ENCODE assay signal across 14 cellular contexts in genomic region chr1:53381790-53382401, GRCh38. TPM values are rescaled to one million over a fixed set of nuclear protein-coding genes. Genes with fewer than 3 reads are reported as not detected.
DNase-seq lines count a peak whose midpoint lies in the region; ATAC-seq, FAIRE-seq and TF ChIP-seq lines count a peak whose summit lies in the region.
"Had no signal": no experiment of that assay in that cellular context is flagged by ENCODE, and none has a peak within 500 bp of the region (broad histone marks: within the 10 kb centered on the region; RNA-seq: fewer than 3 reads in every experiment).

No MANE protein-coding gene starts in this region.

- H3K4me3 ChIP-seq in MG63 (no peak overlapping the region), bronchial epithelial cell (ENCODE audit: low read depth, low read length) (no peak overlapping the region)
- H3K4me3 ChIP-seq: ascending aorta had no signal

- H3K9me3 Mint-ChIP-seq in Calu3 (ENCODE audit: low read depth, unreplicated experiment): peaks cover 3% of the 10 kb centered on the region
- peaks cover 0 to 2% (median 0%) of the 10 kb centered on the region in 6 donors for H3K9me3 Mint-ChIP-seq in immature natural killer cell
- H3K9me3 Mint-ChIP-seq: mesothelial cell of epicardium had no signal

- no TSS peak for BruUV-seq in Calu3 (replicated peaks; lab: Mats Ljungman, UMichigan)

- ATAC-seq in HG03521 (IDR thresholded peaks at IDR 0.05; ENCODE audit: unreplicated experiment): no peak
- ATAC-seq: T-helper 17 cell had no signal

- no peak for FAIRE-seq in bronchial epithelial cell (lab: Jason Lieb, UNC)

- H3K4me3 Mint-ChIP-seq in Calu3 (ENCODE audit: low read depth, unreplicated experiment) (no peak overlapping the region), immature natural killer cell (no peak overlapping the region)
- H3K4me3 Mint-ChIP-seq: mesothelial cell of epicardium, T-helper 17 cell had no signal

- intact Hi-C loops in Calu3 (cut with micrococcal nuclease; ENCODE audit: unreplicated experiment): no loop called here

- no peaks in the 10 kb centered on the region; the same call in 1 of the 2 replicates for H3K9me3 ChIP-seq in MG63
- H3K9me3 ChIP-seq: ascending aorta had no signal

- CTCF ChIA-PET in Calu3 (lab: Charles Lee): interaction anchor here (0.5 kb wide), 1 partner anchor 647 kb away, joined by 4 read pairs; no protein-coding TSS in a partner anchor

- DNase-seq in Calu3 (peak; percentile 22), MG63 (peak; percentile 30), bronchial epithelial cell (ENCODE audit: low read depth) (peak; percentile 93), lung microvascular endothelial cell (ENCODE audit: low read depth in 2 of 2) (peak; percentile 19 to 75), islet precursor cell (no peak), immature natural killer cell (no peak)
- DNase-seq in activated CD8-positive, alpha-beta memory T cell treated with anti-CD3 and anti-CD28 coated beads for 24 hours: no peak
- DNase-seq: effector CD8-positive, alpha-beta T cell; NCI-H1105; NCI-H510A treated with DMSO at 0.1 percent for 48 hours; T-helper 17 cell had no signal

- H3K36me3 Mint-ChIP-seq in Calu3 (ENCODE audit: insufficient read depth, unreplicated experiment) (no peaks in the 10 kb centered on the region), immature natural killer cell (no peaks in the 10 kb centered on the region)
- H3K36me3 Mint-ChIP-seq: mesothelial cell of epicardium had no signal

- no peak for TF ChIP-seq CTCF in Calu3 (IDR thresholded peaks at IDR 0.05; ENCODE audit: unreplicated experiment)
- TF ChIP-seq CTCF in bronchial epithelial cell (IDR thresholded peaks at IDR 0.05; ENCODE audit: insufficient read depth, low read length, severe bottlenecking): no peak

- H3K4me1 Mint-ChIP-seq in Calu3 (ENCODE audit: low read depth, unreplicated experiment) (peaks cover 14% of the 10 kb centered on the region), immature natural killer cell (no peaks in the 10 kb centered on the region)

- H3K27me3 ChIP-seq in MG63 (no peaks in the 10 kb centered on the region), bronchial epithelial cell (ENCODE audit: control insufficient read depth, insufficient read depth, low read length) (peaks cover 3% of the 10 kb centered on the region)
- H3K27me3 ChIP-seq: ascending aorta had no signal

- H3K27me3 Mint-ChIP-seq in Calu3 (ENCODE audit: unreplicated experiment): peaks cover 33% of the 10 kb centered on the region
- H3K27me3 Mint-ChIP-seq in immature natural killer cell (ENCODE audit: low read depth in 3 of 3): peaks cover 0 to 4% (median 3%) of the 10 kb centered on the region in 3 donors

- H3K27ac Mint-ChIP-seq in Calu3 (ENCODE audit: unreplicated experiment): peak overlapping the region; percentile 28
- no peak overlapping the region for H3K27ac Mint-ChIP-seq in immature natural killer cell
- H3K27ac Mint-ChIP-seq: mesothelial cell of epicardium, T-helper 17 cell had no signal

- H3K36me3 ChIP-seq in MG63 (no peaks in the 10 kb centered on the region), bronchial epithelial cell (ENCODE audit: control insufficient read depth, insufficient read depth, low read length) (no peaks in the 10 kb centered on the region)
- H3K36me3 ChIP-seq: ascending aorta had no signal

RNA-seq across cellular contexts. Expression of gene LRP8, which starts 54.0 kb away (rescaled TPM):
- total RNA-seq in Calu3 (2022) (84.1 and 104 TPM in 2 replicates), bronchial epithelial cell (6.7 and 8.4 TPM in 2 replicates), lung microvascular endothelial cell (7.7 and 14.2 TPM in 2 replicates)
- total RNA-seq in MG63 (2014; rRNA removed; shearing (Covaris generic); ENCODE audit: low replicate concordance): 12.4 and 16.1 TPM in 2 replicates
- 1 to 10 TPM in 2 of 3 donors, under 1 TPM in 1; 0.86 to 3.4 (median 1.1) TPM for polyA plus RNA-seq in immature natural killer cell

Comparison
In these comparisons a context has a peak if more than half of its experiments do, and no peak if none do; other contexts are left out.
1. DNase-seq: peak in Calu3 (single experiment), MG63 (single experiment), bronchial epithelial cell (single experiment) and lung microvascular endothelial cell (2 of 2); none in islet precursor cell (single experiment), activated CD8-positive, alpha-beta memory T cell treated with anti-CD3 and anti-CD28 coated beads for 24 hours (single experiment) and immature natural killer cell (0 of 3).